Comparison of ENCODE assay signal across 9 cellular contexts in genomic region chr16:28879261-28879840, GRCh38. TPM values are rescaled to one million over a fixed set of nuclear protein-coding genes. Genes with fewer than 3 reads are reported as not detected.
DNase-seq lines count a peak whose midpoint lies in the region; ATAC-seq and TF ChIP-seq lines count a peak whose summit lies in the region.
"Had no signal": no experiment of that assay in that cellular context is flagged by ENCODE, and none has a peak within 500 bp of the region (broad histone marks: within the 10 kb centered on the region; RNA-seq: fewer than 3 reads in every experiment).

No MANE protein-coding gene starts in this region.

- H3K4me3 Mint-ChIP-seq in activated CD8-positive, alpha-beta T cell treated with anti-CD3 and anti-CD28 coated beads for 36 hours = peak overlapping the region; percentile 90
- H3K4me3 Mint-ChIP-seq in stimulated activated memory B cell treated with anti-CD40 and anti-IgM and Interleukin-4, amounts not matched to agents 10 μg/mL and 1 μg/mL and 100 μg/mL, for 72 hours = peak overlapping the region; percentile 85

- H3K27ac Mint-ChIP-seq in activated CD8-positive, alpha-beta T cell treated with anti-CD3 and anti-CD28 coated beads for 36 hours = peak overlapping the region; percentile 79
- peak overlapping the region; percentile 77 for H3K27ac Mint-ChIP-seq in stimulated activated memory B cell treated with anti-CD40 and anti-IgM and Interleukin-4, amounts not matched to agents 10 μg/mL and 1 μg/mL and 100 μg/mL, for 72 hours

- no peak for TF ChIP-seq CTCF in activated CD8-positive, alpha-beta T cell treated with anti-CD3 and anti-CD28 coated beads for 36 hours (IDR thresholded peaks at IDR 0.05)

- CTCF ChIA-PET in activated CD8-positive, alpha-beta T cell treated with anti-CD3 and anti-CD28 coated beads for 36 hours (lab: Charles Lee) = interaction anchor here (1.1 to 2.3 kb wide), 3 partner anchors 9 to 66 kb away, joined by 3 to 29 read pairs (median 6); no protein-coding TSS in a partner anchor

- H3K27me3 Mint-ChIP-seq in activated CD8-positive, alpha-beta T cell treated with anti-CD3 and anti-CD28 coated beads for 36 hours = peaks cover 10% of the 10 kb centered on the region
- peaks cover 20% of the 10 kb centered on the region for H3K27me3 Mint-ChIP-seq in stimulated activated memory B cell treated with anti-CD40 and anti-IgM and Interleukin-4, amounts not matched to agents 10 μg/mL and 1 μg/mL and 100 μg/mL, for 72 hours

- DNase-seq in NCI-H345 treated with DMSO at 0.1 percent for 48 hours (lab: John Stamatoyannopoulos, UW; ENCODE audit: unreplicated experiment) (peak; percentile 47), NCI-H345 (lab: John Stamatoyannopoulos, UW) (no peak), G401 (ENCODE audit: low spot score) (no peak), mucosa of gallbladder (ENCODE audit: low spot score) (no peak)
- no peak for DNase-seq in activated CD8-positive, alpha-beta T cell treated with anti-CD3 and anti-CD28 coated beads for 36 hours

- in situ Hi-C loops in G401 (cut with HindIII; ENCODE audit: low sequenced_read_pairs) = no loop called here

- peaks cover 18% of the 10 kb centered on the region for H3K4me1 Mint-ChIP-seq in activated CD8-positive, alpha-beta T cell treated with anti-CD3 and anti-CD28 coated beads for 36 hours (ENCODE audit: low read depth)
- peaks cover 31% of the 10 kb centered on the region for H3K4me1 Mint-ChIP-seq in stimulated activated memory B cell treated with anti-CD40 and anti-IgM and Interleukin-4, amounts not matched to agents 10 μg/mL and 1 μg/mL and 100 μg/mL, for 72 hours

- H3K9me3 Mint-ChIP-seq in activated CD8-positive, alpha-beta T cell treated with anti-CD3 and anti-CD28 coated beads for 36 hours = no peaks in the 10 kb centered on the region
- H3K9me3 Mint-ChIP-seq in stimulated activated memory B cell treated with anti-CD40 and anti-IgM and Interleukin-4, amounts not matched to agents 10 μg/mL and 1 μg/mL and 100 μg/mL, for 72 hours = no peaks in the 10 kb centered on the region

- peak; percentile 29 for ATAC-seq in HG02970 (IDR thresholded peaks at IDR 0.05; ENCODE audit: low FRiP score, unreplicated experiment)
- ATAC-seq in activated CD8-positive, alpha-beta T cell treated with anti-CD3 and anti-CD28 coated beads for 36 hours = peak; percentile 46
- peak; percentile 57 for ATAC-seq in stimulated activated memory B cell treated with anti-CD40 and anti-IgM and Interleukin-4, amounts not matched to agents 10 μg/mL and 1 μg/mL and 100 μg/mL, for 72 hours

- intact Hi-C loops in activated CD8-positive, alpha-beta T cell treated with anti-CD3 and anti-CD28 coated beads for 36 hours (cut with micrococcal nuclease) = no loop called here

- POLR2A ChIA-PET in activated CD8-positive, alpha-beta T cell treated with anti-CD3 and anti-CD28 coated beads for 36 hours (lab: Charles Lee) = interaction anchor here (0.6 to 4.2 kb wide), 13 partner anchors 8 to 928 kb away, joined by 3 to 40 read pairs (median 4); partner anchors contain the start of genes ATXN2L, RABEP2, SH2B1 and TUFM

- peak overlapping the region; percentile 56 for H3K4me3 ChIP-seq in iPS-11a (ENCODE audit: low read depth, low read length)

- no peaks in the 10 kb centered on the region for H3K36me3 Mint-ChIP-seq in activated CD8-positive, alpha-beta T cell treated with anti-CD3 and anti-CD28 coated beads for 36 hours (ENCODE audit: low read depth)
- H3K36me3 Mint-ChIP-seq in stimulated activated memory B cell treated with anti-CD40 and anti-IgM and Interleukin-4, amounts not matched to agents 10 μg/mL and 1 μg/mL and 100 μg/mL, for 72 hours = peaks cover 4% of the 10 kb centered on the region

RNA-seq across cellular contexts. Expression of gene ATP2A1, which starts 1.1 kb away (rescaled TPM):
- total RNA-seq in activated CD8-positive, alpha-beta T cell treated with anti-CD3 and anti-CD28 coated beads for 36 hours = 1 to 10 TPM; 2.1 to 2.5 TPM
- 7.8 and 11.1 TPM in 2 replicates for total RNA-seq in G401 (2014; rRNA removed; shearing (Covaris generic))
- total RNA-seq in mucosa of gallbladder = 0.83 TPM
- total RNA-seq: Daoy had no signal

RNA-seq across cellular contexts. Expression of gene SH2B1, which starts 15.7 kb away (rescaled TPM):
- 10 to 100 TPM; 31.2 to 31.5 TPM for total RNA-seq in activated CD8-positive, alpha-beta T cell treated with anti-CD3 and anti-CD28 coated beads for 36 hours
- 26.0 and 30.9 TPM in 2 replicates for total RNA-seq in G401 (2014; rRNA removed; shearing (Covaris generic))
- total RNA-seq in mucosa of gallbladder = 88.1 TPM

RNA-seq across cellular contexts. Expression of gene TUFM, which starts 33.2 kb away (rescaled TPM):
- 100 to 1,000 TPM; 309 to 323 TPM for total RNA-seq in activated CD8-positive, alpha-beta T cell treated with anti-CD3 and anti-CD28 coated beads for 36 hours
- 98.3 and 136 TPM in 2 replicates for total RNA-seq in G401 (2014; rRNA removed; shearing (Covaris generic))
- total RNA-seq in mucosa of gallbladder = 163 TPM

RNA-seq across cellular contexts. Expression of gene RABEP2, which starts 45.7 kb away (rescaled TPM):
- 10 to 100 TPM; 13.1 to 14.0 TPM for total RNA-seq in activated CD8-positive, alpha-beta T cell treated with anti-CD3 and anti-CD28 coated beads for 36 hours
- 22.6 and 34.6 TPM in 2 replicates for total RNA-seq in G401 (2014; rRNA removed; shearing (Covaris generic))
- total RNA-seq in mucosa of gallbladder = 35.1 TPM

RNA-seq across cellular contexts. Expression of gene CD19, which starts 52.4 kb away (rescaled TPM):
- total RNA-seq in activated CD8-positive, alpha-beta T cell treated with anti-CD3 and anti-CD28 coated beads for 36 hours = 1 to 10 TPM; 1.1 to 1.3 TPM
- total RNA-seq in G401 (2014; rRNA removed; shearing (Covaris generic)) = 0.10 TPM in 1 of 2 replicates, not detected in the other
- 1.4 TPM for total RNA-seq in mucosa of gallbladder
- total RNA-seq: Daoy had no signal
